ENCODE assay signal across 2 cellular contexts in the genomic region with DNA sequence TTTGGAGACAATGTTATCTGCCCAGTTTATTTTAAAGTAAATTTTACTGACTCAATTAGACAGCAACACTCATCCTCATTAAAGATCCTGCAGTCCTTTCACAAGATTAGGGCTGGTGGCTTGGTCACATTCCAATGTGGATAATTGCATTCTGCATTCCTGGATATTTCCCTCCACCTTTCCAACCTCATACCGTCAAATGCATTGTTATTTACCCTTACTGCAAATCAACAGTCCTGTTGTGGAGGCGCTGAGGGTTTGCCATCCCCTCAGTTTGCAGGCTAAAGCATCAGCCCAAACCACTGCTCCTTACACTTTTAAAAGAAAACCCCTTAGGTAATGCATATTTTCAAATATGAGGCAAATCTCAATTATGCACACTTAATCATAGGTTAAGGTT.
TF ChIP-seq lines count a peak whose summit lies in the region.

No MANE protein-coding gene starts in this region.

TF ChIP-seq in HepG2, 621 proteins besides CTCF, POLR2A, EP300 and RAD21:
- TF ChIP-seq ZNF605 (CRISPR knock-in tag; IDR thresholded peaks at IDR 0.05) (no peak), ZNF792 (CRISPR knock-in tag; IDR thresholded peaks at IDR 0.05) (no peak), NRL (CRISPR knock-in tag; IDR thresholded peaks at IDR 0.05; ENCODE audit: borderline replicate concordance) (no peak), ISX (CRISPR knock-in tag; conservative IDR thresholded peaks at IDR 0.05) (no peak), ZNF260 (CRISPR knock-in tag; IDR thresholded peaks at IDR 0.05; ENCODE audit: borderline replicate concordance, low read depth) (no peak), ZC3H13 (CRISPR knock-in tag; IDR thresholded peaks at IDR 0.05) (no peak), MIXL1 (CRISPR knock-in tag; IDR thresholded peaks at IDR 0.05) (no peak), ZNF24 (IDR thresholded peaks at IDR 0.05) (no peak)
- TF ChIP-seq, protein P1, sequence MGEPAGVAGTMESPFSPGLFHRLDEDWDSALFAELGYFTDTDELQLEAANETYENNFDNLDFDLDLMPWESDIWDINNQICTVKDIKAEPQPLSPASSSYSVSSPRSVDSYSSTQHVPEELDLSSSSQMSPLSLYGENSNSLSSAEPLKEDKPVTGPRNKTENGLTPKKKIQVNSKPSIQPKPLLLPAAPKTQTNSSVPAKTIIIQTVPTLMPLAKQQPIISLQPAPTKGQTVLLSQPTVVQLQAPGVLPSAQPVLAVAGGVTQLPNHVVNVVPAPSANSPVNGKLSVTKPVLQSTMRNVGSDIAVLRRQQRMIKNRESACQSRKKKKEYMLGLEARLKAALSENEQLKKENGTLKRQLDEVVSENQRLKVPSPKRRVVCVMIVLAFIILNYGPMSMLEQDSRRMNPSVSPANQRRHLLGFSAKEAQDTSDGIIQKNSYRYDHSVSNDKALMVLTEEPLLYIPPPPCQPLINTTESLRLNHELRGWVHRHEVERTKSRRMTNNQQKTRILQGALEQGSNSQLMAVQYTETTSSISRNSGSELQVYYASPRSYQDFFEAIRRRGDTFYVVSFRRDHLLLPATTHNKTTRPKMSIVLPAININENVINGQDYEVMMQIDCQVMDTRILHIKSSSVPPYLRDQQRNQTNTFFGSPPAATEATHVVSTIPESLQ (CRISPR knock-in tag; conservative IDR thresholded peaks at IDR 0.05), result no peak
- TF ChIP-seq, protein P2, sequence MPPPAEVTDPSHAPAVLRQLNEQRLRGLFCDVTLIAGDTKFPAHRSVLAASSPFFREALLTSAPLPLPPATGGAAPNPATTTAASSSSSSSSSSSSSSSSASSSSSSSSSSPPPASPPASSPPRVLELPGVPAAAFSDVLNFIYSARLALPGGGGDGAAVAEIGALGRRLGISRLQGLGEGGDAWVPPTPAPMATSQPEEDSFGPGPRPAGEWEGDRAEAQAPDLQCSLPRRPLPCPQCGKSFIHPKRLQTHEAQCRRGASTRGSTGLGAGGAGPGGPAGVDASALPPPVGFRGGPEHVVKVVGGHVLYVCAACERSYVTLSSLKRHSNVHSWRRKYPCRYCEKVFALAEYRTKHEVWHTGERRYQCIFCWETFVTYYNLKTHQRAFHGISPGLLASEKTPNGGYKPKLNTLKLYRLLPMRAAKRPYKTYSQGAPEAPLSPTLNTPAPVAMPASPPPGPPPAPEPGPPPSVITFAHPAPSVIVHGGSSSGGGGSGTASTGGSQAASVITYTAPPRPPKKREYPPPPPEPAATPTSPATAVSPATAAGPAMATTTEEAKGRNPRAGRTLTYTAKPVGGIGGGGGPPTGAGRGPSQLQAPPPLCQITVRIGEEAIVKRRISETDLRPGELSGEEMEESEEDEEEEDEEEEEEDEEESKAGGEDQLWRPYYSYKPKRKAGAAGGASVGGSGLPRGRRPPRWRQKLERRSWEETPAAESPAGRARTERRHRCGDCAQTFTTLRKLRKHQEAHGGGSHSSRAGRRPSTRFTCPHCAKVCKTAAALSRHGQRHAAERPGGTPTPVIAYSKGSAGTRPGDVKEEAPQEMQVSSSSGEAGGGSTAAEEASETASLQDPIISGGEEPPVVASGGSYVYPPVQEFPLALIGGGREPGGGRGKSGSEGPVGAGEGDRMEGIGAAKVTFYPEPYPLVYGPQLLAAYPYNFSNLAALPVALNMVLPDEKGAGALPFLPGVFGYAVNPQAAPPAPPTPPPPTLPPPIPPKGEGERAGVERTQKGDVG (CRISPR knock-in tag; IDR thresholded peaks at IDR 0.05; ENCODE audit: borderline replicate concordance), result no peak
- TF ChIP-seq, protein P3, sequence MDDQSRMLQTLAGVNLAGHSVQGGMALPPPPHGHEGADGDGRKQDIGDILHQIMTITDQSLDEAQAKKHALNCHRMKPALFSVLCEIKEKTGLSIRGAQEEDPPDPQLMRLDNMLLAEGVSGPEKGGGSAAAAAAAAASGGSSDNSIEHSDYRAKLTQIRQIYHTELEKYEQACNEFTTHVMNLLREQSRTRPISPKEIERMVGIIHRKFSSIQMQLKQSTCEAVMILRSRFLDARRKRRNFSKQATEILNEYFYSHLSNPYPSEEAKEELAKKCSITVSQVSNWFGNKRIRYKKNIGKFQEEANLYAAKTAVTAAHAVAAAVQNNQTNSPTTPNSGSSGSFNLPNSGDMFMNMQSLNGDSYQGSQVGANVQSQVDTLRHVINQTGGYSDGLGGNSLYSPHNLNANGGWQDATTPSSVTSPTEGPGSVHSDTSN (CRISPR knock-in tag; IDR thresholded peaks at IDR 0.05; ENCODE audit: borderline replicate concordance), result no peak
TF ChIP-seq in HepG2: peak in this region for 0.

TF ChIP-seq in WTC11, 78 proteins besides CTCF, POLR2A, EP300 and RAD21:
- TF ChIP-seq ZNF121 (CRISPR knock-in tag; IDR thresholded peaks at IDR 0.05), result no peak
- no peak for TF ChIP-seq FOXP1 (CRISPR knock-in tag; IDR thresholded peaks at IDR 0.05; ENCODE audit: borderline replicate concordance)
- TF ChIP-seq, protein P4, sequence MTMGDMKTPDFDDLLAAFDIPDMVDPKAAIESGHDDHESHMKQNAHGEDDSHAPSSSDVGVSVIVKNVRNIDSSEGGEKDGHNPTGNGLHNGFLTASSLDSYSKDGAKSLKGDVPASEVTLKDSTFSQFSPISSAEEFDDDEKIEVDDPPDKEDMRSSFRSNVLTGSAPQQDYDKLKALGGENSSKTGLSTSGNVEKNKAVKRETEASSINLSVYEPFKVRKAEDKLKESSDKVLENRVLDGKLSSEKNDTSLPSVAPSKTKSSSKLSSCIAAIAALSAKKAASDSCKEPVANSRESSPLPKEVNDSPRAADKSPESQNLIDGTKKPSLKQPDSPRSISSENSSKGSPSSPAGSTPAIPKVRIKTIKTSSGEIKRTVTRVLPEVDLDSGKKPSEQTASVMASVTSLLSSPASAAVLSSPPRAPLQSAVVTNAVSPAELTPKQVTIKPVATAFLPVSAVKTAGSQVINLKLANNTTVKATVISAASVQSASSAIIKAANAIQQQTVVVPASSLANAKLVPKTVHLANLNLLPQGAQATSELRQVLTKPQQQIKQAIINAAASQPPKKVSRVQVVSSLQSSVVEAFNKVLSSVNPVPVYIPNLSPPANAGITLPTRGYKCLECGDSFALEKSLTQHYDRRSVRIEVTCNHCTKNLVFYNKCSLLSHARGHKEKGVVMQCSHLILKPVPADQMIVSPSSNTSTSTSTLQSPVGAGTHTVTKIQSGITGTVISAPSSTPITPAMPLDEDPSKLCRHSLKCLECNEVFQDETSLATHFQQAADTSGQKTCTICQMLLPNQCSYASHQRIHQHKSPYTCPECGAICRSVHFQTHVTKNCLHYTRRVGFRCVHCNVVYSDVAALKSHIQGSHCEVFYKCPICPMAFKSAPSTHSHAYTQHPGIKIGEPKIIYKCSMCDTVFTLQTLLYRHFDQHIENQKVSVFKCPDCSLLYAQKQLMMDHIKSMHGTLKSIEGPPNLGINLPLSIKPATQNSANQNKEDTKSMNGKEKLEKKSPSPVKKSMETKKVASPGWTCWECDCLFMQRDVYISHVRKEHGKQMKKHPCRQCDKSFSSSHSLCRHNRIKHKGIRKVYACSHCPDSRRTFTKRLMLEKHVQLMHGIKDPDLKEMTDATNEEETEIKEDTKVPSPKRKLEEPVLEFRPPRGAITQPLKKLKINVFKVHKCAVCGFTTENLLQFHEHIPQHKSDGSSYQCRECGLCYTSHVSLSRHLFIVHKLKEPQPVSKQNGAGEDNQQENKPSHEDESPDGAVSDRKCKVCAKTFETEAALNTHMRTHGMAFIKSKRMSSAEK (CRISPR knock-in tag; IDR thresholded peaks at IDR 0.05; ENCODE audit: borderline replicate concordance), result no peak
- peak; percentile 36; the same call in 1 of the 2 replicates for TF ChIP-seq TEAD1 (CRISPR knock-in tag; IDR thresholded peaks at IDR 0.05)
- TF ChIP-seq, protein P5, sequence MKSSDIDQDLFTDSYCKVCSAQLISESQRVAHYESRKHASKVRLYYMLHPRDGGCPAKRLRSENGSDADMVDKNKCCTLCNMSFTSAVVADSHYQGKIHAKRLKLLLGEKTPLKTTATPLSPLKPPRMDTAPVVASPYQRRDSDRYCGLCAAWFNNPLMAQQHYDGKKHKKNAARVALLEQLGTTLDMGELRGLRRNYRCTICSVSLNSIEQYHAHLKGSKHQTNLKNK (CRISPR knock-in tag; IDR thresholded peaks at IDR 0.05), result no peak
- TF ChIP-seq, protein P6, sequence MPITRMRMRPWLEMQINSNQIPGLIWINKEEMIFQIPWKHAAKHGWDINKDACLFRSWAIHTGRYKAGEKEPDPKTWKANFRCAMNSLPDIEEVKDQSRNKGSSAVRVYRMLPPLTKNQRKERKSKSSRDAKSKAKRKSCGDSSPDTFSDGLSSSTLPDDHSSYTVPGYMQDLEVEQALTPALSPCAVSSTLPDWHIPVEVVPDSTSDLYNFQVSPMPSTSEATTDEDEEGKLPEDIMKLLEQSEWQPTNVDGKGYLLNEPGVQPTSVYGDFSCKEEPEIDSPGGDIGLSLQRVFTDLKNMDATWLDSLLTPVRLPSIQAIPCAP (CRISPR knock-in tag; IDR thresholded peaks at IDR 0.05), result no peak
- TF ChIP-seq, protein P7, sequence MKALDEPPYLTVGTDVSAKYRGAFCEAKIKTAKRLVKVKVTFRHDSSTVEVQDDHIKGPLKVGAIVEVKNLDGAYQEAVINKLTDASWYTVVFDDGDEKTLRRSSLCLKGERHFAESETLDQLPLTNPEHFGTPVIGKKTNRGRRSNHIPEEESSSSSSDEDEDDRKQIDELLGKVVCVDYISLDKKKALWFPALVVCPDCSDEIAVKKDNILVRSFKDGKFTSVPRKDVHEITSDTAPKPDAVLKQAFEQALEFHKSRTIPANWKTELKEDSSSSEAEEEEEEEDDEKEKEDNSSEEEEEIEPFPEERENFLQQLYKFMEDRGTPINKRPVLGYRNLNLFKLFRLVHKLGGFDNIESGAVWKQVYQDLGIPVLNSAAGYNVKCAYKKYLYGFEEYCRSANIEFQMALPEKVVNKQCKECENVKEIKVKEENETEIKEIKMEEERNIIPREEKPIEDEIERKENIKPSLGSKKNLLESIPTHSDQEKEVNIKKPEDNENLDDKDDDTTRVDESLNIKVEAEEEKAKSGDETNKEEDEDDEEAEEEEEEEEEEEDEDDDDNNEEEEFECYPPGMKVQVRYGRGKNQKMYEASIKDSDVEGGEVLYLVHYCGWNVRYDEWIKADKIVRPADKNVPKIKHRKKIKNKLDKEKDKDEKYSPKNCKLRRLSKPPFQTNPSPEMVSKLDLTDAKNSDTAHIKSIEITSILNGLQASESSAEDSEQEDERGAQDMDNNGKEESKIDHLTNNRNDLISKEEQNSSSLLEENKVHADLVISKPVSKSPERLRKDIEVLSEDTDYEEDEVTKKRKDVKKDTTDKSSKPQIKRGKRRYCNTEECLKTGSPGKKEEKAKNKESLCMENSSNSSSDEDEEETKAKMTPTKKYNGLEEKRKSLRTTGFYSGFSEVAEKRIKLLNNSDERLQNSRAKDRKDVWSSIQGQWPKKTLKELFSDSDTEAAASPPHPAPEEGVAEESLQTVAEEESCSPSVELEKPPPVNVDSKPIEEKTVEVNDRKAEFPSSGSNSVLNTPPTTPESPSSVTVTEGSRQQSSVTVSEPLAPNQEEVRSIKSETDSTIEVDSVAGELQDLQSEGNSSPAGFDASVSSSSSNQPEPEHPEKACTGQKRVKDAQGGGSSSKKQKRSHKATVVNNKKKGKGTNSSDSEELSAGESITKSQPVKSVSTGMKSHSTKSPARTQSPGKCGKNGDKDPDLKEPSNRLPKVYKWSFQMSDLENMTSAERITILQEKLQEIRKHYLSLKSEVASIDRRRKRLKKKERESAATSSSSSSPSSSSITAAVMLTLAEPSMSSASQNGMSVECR (CRISPR knock-in tag; IDR thresholded peaks at IDR 0.05; ENCODE audit: borderline replicate concordance), result no peak
- no peak for TF ChIP-seq TEAD4 (CRISPR knock-in tag; IDR thresholded peaks at IDR 0.05)
TF ChIP-seq in WTC11: peak in this region for 1.
